3 cellular contexts compared by ENCODE assay signal in genomic region chr12:40737416-40737815, GRCh38. TPM values are rescaled to one million over a fixed set of nuclear protein-coding genes. Genes with fewer than 3 reads are reported as not detected.
"Had no signal": no experiment of that assay in that cellular context is flagged by ENCODE, and none has a peak within 500 bp of the region (broad histone marks: within the 10 kb centered on the region; RNA-seq: fewer than 3 reads in every experiment).

No MANE protein-coding gene starts in this region.

RNA-seq across cellular contexts. Expression of gene CNTN1, which starts 45.2 kb away (rescaled TPM):
- total RNA-seq: HT-29 had no signal
- polyA plus RNA-seq: IgD-negative memory B cell, K562 had no signal
